ENCODE assay signal across 27 cellular contexts in the genomic region with DNA sequence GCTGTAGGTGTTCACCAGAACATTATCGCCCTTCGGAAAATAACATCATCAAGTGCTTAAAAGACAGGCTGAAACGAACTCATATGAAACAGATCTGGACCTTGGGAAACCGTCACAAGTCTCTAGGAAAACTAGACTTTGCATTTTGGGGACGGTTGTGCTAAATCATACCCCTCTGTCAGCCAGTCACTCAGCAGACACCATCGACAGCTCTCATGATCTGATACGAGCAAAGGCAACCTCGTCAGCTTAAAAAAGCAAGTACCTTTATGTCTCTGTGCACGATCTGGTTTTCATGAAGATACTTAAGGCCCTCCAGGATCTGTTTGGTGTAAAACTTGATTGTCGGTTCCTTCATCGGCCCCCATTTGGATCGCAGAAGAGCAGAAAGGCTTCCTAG.
"Had no signal": no experiment of that assay in that cellular context is flagged by ENCODE, and none has a peak within 500 bp of the region (broad histone marks: within the 10 kb centered on the region; RNA-seq: fewer than 3 reads in every experiment).

No MANE protein-coding gene starts in this region.

- H3K27me3 ChIP-seq: suprapubic skin, testis, thyroid gland, tibial artery, tibial nerve, transverse colon, upper lobe of left lung, upper lobe of right lung, uterus, vagina had no signal

- ATAC-seq: stimulated activated effector memory CD8-positive, alpha-beta T cell treated with anti-CD3 and anti-CD28 coated beads, Interleukin-12 subunit alpha, Interleukin-12 subunit beta, amount 100 ng/mL, for 72 hours; stimulated activated memory B cell treated with anti-CD40 and anti-IgM and Interleukin-4, amounts not matched to agents 10 μg/mL and 1 μg/mL and 100 μg/mL, for 72 hours; stimulated activated naive B cell treated with anti-CD40 and anti-IgM and Interleukin-4, amounts not matched to agents 10 μg/mL and 1 μg/mL and 100 μg/mL, for 72 hours; stimulated activated naive CD8-positive, alpha-beta T cell treated with anti-CD3 and anti-CD28 coated beads, Interleukin-15, amount 100 ng/mL, for 72 hours; stimulated activated naive CD8-positive, alpha-beta T cell treated with anti-CD3 and anti-CD28 coated beads, Interleukin-15, Interleukin-2, amounts not matched to agents 100 U/mL and 50 U/mL, for 24 hours; upper lobe of right lung had no signal

- H3K4me3 ChIP-seq: stomach, suprapubic skin, testis, thoracic aorta, thyroid gland, tibial artery, tibial nerve, transverse colon, upper lobe of left lung, upper lobe of right lung, uterus, vagina had no signal

- H3K9me3 ChIP-seq: stomach, suprapubic skin, testis, thoracic aorta, thyroid gland, tibial artery, tibial nerve, transverse colon, upper lobe of left lung, upper lobe of right lung, uterus, vagina had no signal

- H3K27ac ChIP-seq: stomach, suprapubic skin, testis, thoracic aorta, thyroid gland, tibial artery, tibial nerve, transverse colon, upper lobe of left lung, upper lobe of right lung, uterus, vagina had no signal

- H3K4me1 ChIP-seq: stomach, suprapubic skin, testis, thyroid gland, tibial artery, tibial nerve, transverse colon, upper lobe of right lung, uterus, vagina had no signal

- FAIRE-seq: urothelium cell line had no signal

- DNase-seq: stimulated activated CD4-positive, alpha-beta T cell treated with anti-CD3 and anti-CD28 coated beads, Interleukin-2, amount 100 ng/mL, for 48 hours; stimulated activated CD4-positive, alpha-beta T cell treated with anti-CD3 and anti-CD28 coated beads, Interleukin-4, amount 100 ng/mL, for 1 hour; stimulated activated CD4-positive, alpha-beta T cell treated with anti-CD3 and anti-CD28 coated beads, Interleukin-4, amount 100 ng/mL, for 24 hours; stimulated activated CD4-positive, alpha-beta T cell treated with anti-CD3 and anti-CD28 coated beads, Interleukin-4, amount 100 ng/mL, for 4 hours; stimulated activated CD8-positive, alpha-beta memory T cell treated with anti-CD3 and anti-CD28 coated beads, Interleukin-4, amount 100 ng/mL, for 48 hours; stimulated activated naive B cell treated with anti-CD40 and anti-IgM and Interleukin-4, amounts not matched to agents 10 μg/mL and 1 μg/mL and 100 μg/mL, for 72 hours; stimulated activated naive CD4-positive, alpha-beta T cell; stimulated activated naive CD4-positive, alpha-beta T cell treated with Interleukin-2 at 50 U/mL for 16 hours; stimulated activated naive CD8-positive, alpha-beta T cell treated with anti-CD3 and anti-CD28 coated beads, Interleukin-15, amount 100 ng/mL, for 72 hours; stimulated activated naive CD8-positive, alpha-beta T cell treated with anti-CD3 and anti-CD28 coated beads, Interleukin-15, Interleukin-2, amounts not matched to agents 100 U/mL and 50 U/mL, for 24 hours; stomach; substantia nigra; testis; thyroid gland; tibial artery; transverse colon; trophoblast cell; upper lobe of left lung; upper lobe of right lung; uterus had no signal

- H3K36me3 ChIP-seq: stomach, suprapubic skin, thoracic aorta, thyroid gland, tibial artery, tibial nerve, transverse colon, upper lobe of left lung, upper lobe of right lung, uterus, vagina had no signal
